12 cellular contexts compared by ENCODE assay signal in genomic region chr22:20565079-20565734, GRCh38. TPM values are rescaled to one million over a fixed set of nuclear protein-coding genes. Genes with fewer than 3 reads are reported as not detected.
DNase-seq lines count a peak whose midpoint lies in the region; ATAC-seq, FAIRE-seq and TF ChIP-seq lines count a peak whose summit lies in the region.
"Had no signal": no experiment of that assay in that cellular context is flagged by ENCODE, and none has a peak within 500 bp of the region (broad histone marks: within the 10 kb centered on the region; RNA-seq: fewer than 3 reads in every experiment).

No MANE protein-coding gene starts in this region.

- POLR2A ChIA-PET in HEK293 (lab: Yijun Ruan, JAX) (no interaction called here), H1 (lab: Charles Lee; ENCODE audit: partially characterized antibody) (interaction anchor here (0.8 kb wide), 1 partner anchor 8 kb away, joined by 3 read pairs; no protein-coding TSS in a partner anchor)

- TF ChIP-seq CTCF in HEK293 (tag by site-specific recombination; IDR thresholded peaks at IDR 0.05), result no peak
- TF ChIP-seq CTCF in H1 (IDR thresholded peaks at IDR 0.05; ENCODE audit: control extremely low read depth in 1 of 3, insufficient read depth in 1 of 3, low read depth in 1 of 3, low read length in 3 of 3), result no peak
- no peak for TF ChIP-seq CTCF in progenitor cell of endocrine pancreas (IDR thresholded peaks at IDR 0.05; ENCODE audit: unreplicated experiment)

- no peak overlapping the region for H2AK5ac ChIP-seq in H1 (ENCODE audit: low read depth, low read length)

- no peaks in the 10 kb centered on the region for H3K27me3 ChIP-seq in H1 (replicated peaks in 1 of 4; ENCODE audit: control insufficient read depth in 3 of 4, extremely low read depth in 1 of 4, insufficient read depth in 3 of 4, low read length in 3 of 4)
- H3K27me3 ChIP-seq: MG63, suprapubic skin had no signal

- H3K4me3 ChIP-seq in HEK293 (ENCODE audit: low read depth, low read length) (no peak overlapping the region), H1 (ENCODE audit: extremely low read depth in 1 of 4, insufficient read depth in 2 of 4, low read depth in 3 of 4, low read length in 4 of 4) (no peak overlapping the region)
- H3K4me3 ChIP-seq: GM23338, MG63, suprapubic skin had no signal

- H3K36me3 ChIP-seq in HEK293 (ENCODE audit: control insufficient read depth in 2 of 2, insufficient read depth in 1 of 2, low read length in 2 of 2) (peaks cover 11 to 70% of the 10 kb centered on the region in 2 experiments; a peak in 2 of 3 replicates), H1 (ENCODE audit: control insufficient read depth in 2 of 4, insufficient read depth in 4 of 4, low read length in 3 of 4) (peaks cover 12 to 27% (median 23%) of the 10 kb centered on the region in 4 experiments; a peak in 6 of 8 replicates)

- no peak overlapping the region for H3K56ac ChIP-seq in H1 (replicated peaks; ENCODE audit: insufficient read length, low read depth, low read length)

- H4K91ac ChIP-seq in H1 (replicated peaks; ENCODE audit: insufficient read length, low read length), result no peak overlapping the region

- no peak overlapping the region for H2BK5ac ChIP-seq in H1 (ENCODE audit: low read depth, low read length)

- no peak overlapping the region for H3K23ac ChIP-seq in H1 (ENCODE audit: insufficient read length)

- H3K36me3 Mint-ChIP-seq in T-helper 17 cell (ENCODE audit: low read depth), result peaks cover 7% of the 10 kb centered on the region
- peaks cover 10% of the 10 kb centered on the region for H3K36me3 Mint-ChIP-seq in progenitor cell of endocrine pancreas (ENCODE audit: insufficient read depth)

- no peak overlapping the region for H3K4me2 ChIP-seq in H1 (ENCODE audit: insufficient read depth in 1 of 2, low read depth in 2 of 2, low read length in 2 of 2)
- H3K4me2 ChIP-seq: GM23338 had no signal

- TF ChIP-seq RAD21 in H1 (IDR thresholded peaks at IDR 0.05 in 1 of 2, conservative IDR thresholded peaks at IDR 0.05 in 1 of 2; ENCODE audit: low read depth in 2 of 2, low read length in 2 of 2), result no peak

- no peak overlapping the region for H2AFZ ChIP-seq in H1 (ENCODE audit: low read length)
- H2AFZ ChIP-seq: GM23338 had no signal

- peak overlapping the region; percentile 23; the same call in 1 of the 2 replicates for H4K8ac ChIP-seq in H1 (ENCODE audit: extremely low read depth, insufficient read depth, low read length)

- CTCF ChIA-PET in HEK293 (lab: Yijun Ruan, JAX) (interaction anchor here (0.6 to 7.0 kb wide), 40 partner anchors 9 to 537 kb away, joined by 3 to 85 read pairs (median 4); partner anchors contain the start of gene MED15), H1 (lab: Charles Lee; ENCODE audit: partially characterized antibody) (interaction anchor here (0.6 to 18.2 kb wide), 25 partner anchors 12 to 155 kb away, joined by 3 to 366 read pairs (median 4); no protein-coding TSS in a partner anchor)

- no peak for DNase-seq in T-helper 17 cell
- DNase-seq in H1 (ENCODE audit: low read depth in 1 of 2, low spot score in 2 of 2), result no peak
- no peak for DNase-seq in progenitor cell of endocrine pancreas (ENCODE audit: low spot score, unreplicated experiment)
- no peak for DNase-seq in GM19240 (ENCODE audit: insufficient read length, low spot score)
- no peak for DNase-seq in stimulated activated CD4-positive, alpha-beta T cell treated with anti-CD3 and anti-CD28 coated beads, Interleukin-2, amount 100 ng/mL, for 48 hours
- DNase-seq: MG63 had no signal

- no peak overlapping the region for H3K14ac ChIP-seq in H1 (ENCODE audit: insufficient read length)

- no peak overlapping the region for H4K5ac ChIP-seq in H1 (ENCODE audit: insufficient read length, low read depth, low read length)

- no peak overlapping the region for H3K18ac ChIP-seq in H1 (ENCODE audit: extremely low read depth, low read length)

- H3K4me1 Mint-ChIP-seq in T-helper 17 cell (peaks cover 54% of the 10 kb centered on the region), progenitor cell of endocrine pancreas (ENCODE audit: low read depth) (no peaks in the 10 kb centered on the region)
- H3K4me1 Mint-ChIP-seq: GM23338 had no signal

- H2BK20ac ChIP-seq in H1 (ENCODE audit: low read length), result no peak overlapping the region

- no peak overlapping the region for H2BK12ac ChIP-seq in H1 (ENCODE audit: low read depth, low read length)

- no peak for FAIRE-seq in H1 (lab: Jason Lieb, UNC)

- H3K79me1 ChIP-seq in H1 (ENCODE audit: low read depth, low read length), result no peaks in the 10 kb centered on the region

- H3K79me2 ChIP-seq in H1 (ENCODE audit: control insufficient read depth in 1 of 2, insufficient read depth in 2 of 2, low read length in 2 of 2), result no peaks in the 10 kb centered on the region

- no peak for TF ChIP-seq POLR2A in H1 (IDR thresholded peaks at IDR 0.05; ENCODE audit: control extremely low read depth in 1 of 2, low read depth in 2 of 2, low read length in 2 of 2)

- H3K27ac Mint-ChIP-seq in T-helper 17 cell (peak overlapping the region; percentile 91), progenitor cell of endocrine pancreas (peak overlapping the region; percentile 49)
- H3K27ac Mint-ChIP-seq: GM23338 had no signal

- H3K9ac ChIP-seq in H1 (replicated peaks in 1 of 4; ENCODE audit: extremely low read depth in 1 of 4, low read depth in 3 of 4, low read length in 3 of 4), result no peak overlapping the region

- H3K27ac ChIP-seq in HEK293 (ENCODE audit: extremely low read depth, low read depth, low read length), result no peak overlapping the region
- H3K27ac ChIP-seq in H1 (ENCODE audit: low read depth, low read length), result no peak overlapping the region
- H3K27ac ChIP-seq: suprapubic skin had no signal

- WGBS in H1 (ENCODE audit: extremely low coverage in 1 of 2, insufficient coverage in 1 of 2, insufficient read length in 1 of 2, insufficient replicate concordance in 2 of 2, low coverage in 1 of 2, low lambda C conversion rate in 2 of 2, missing lambda C conversion rate in 1 of 2), 2 experiments, result 90% methylated on average over 13 of the region's 13 CpGs; no CpG with 5 or more reads in 1 of the 2 experiments

- H3K4me3 Mint-ChIP-seq in T-helper 17 cell (peak overlapping the region; percentile 55), progenitor cell of endocrine pancreas (ENCODE audit: low read depth) (no peak overlapping the region)
- H3K4me3 Mint-ChIP-seq: GM23338, neural crest cell had no signal

- no peak overlapping the region for H2BK15ac ChIP-seq in H1 (ENCODE audit: low read length)

- no peaks in the 10 kb centered on the region for H3K9me3 ChIP-seq in HEK293 (ENCODE audit: control insufficient read depth, insufficient read depth, low read depth, low read length)
- H3K9me3 ChIP-seq in T-helper 17 cell (ENCODE audit: control insufficient read depth, low read length, poor library complexity, severe bottlenecking), result no peaks in the 10 kb centered on the region
- H3K9me3 ChIP-seq in H1 (ENCODE audit: insufficient read depth in 2 of 2, low read depth in 1 of 2, low read length in 1 of 2), result no peaks in the 10 kb centered on the region
- H3K9me3 ChIP-seq: Caco-2, MG63, suprapubic skin had no signal

- no peaks in the 10 kb centered on the region for H3K23me2 ChIP-seq in H1 (ENCODE audit: low read depth, low read length)

- TF ChIP-seq EP300 in H1 (IDR thresholded peaks at IDR 0.05; ENCODE audit: borderline replicate concordance in 1 of 2, low read depth in 2 of 2, low read length in 2 of 2), result no peak

- peaks cover 0 to 15% of the 10 kb centered on the region in 2 experiments for H4K20me1 ChIP-seq in H1 (replicated peaks in 1 of 2; ENCODE audit: control insufficient read depth in 1 of 2, insufficient read depth in 2 of 2, low read length in 2 of 2)

- H3K9me3 Mint-ChIP-seq in progenitor cell of endocrine pancreas (ENCODE audit: low read depth), result no peaks in the 10 kb centered on the region
- H3K9me3 Mint-ChIP-seq: GM23338, neural crest cell had no signal

- H3K4ac ChIP-seq in H1 (replicated peaks; ENCODE audit: insufficient read length, low read depth, low read length), result no peak overlapping the region

- no peaks in the 10 kb centered on the region for H3K27me3 Mint-ChIP-seq in T-helper 17 cell
- no peaks in the 10 kb centered on the region for H3K27me3 Mint-ChIP-seq in progenitor cell of endocrine pancreas

- H3K4me1 ChIP-seq in HEK293 (ENCODE audit: control insufficient read depth, insufficient read depth, low read length) (no peaks in the 10 kb centered on the region), H1 (replicated peaks in 1 of 4; ENCODE audit: control insufficient read depth in 3 of 4, insufficient read depth in 4 of 4, low read length in 3 of 4) (no peaks in the 10 kb centered on the region)

- H2BK120ac ChIP-seq in H1 (replicated peaks; ENCODE audit: low read depth, low read length), result no peak overlapping the region

- ATAC-seq in T-helper 17 cell, result no peak
- no peak for ATAC-seq in HG02973 (IDR thresholded peaks at IDR 0.05; ENCODE audit: unreplicated experiment)

TF ChIP-seq in HEK293, 187 proteins besides CTCF, POLR2A, EP300 and RAD21 (continues in another document):
- peak; percentile 29; the same call in 1 of the 2 replicates for TF ChIP-seq ZBTB21 (tag by site-specific recombination; IDR thresholded peaks at IDR 0.05)

TF ChIP-seq in H1, 55 proteins besides CTCF, POLR2A, EP300 and RAD21:
- no peak for TF ChIP-seq SAP30 (IDR thresholded peaks at IDR 0.05; ENCODE audit: insufficient read depth, insufficient replicate concordance, low read length)
- TF ChIP-seq HDAC6 (IDR thresholded peaks at IDR 0.05; ENCODE audit: low read depth, low read length), result no peak
- TF ChIP-seq SP1 (IDR thresholded peaks at IDR 0.05; ENCODE audit: low read depth, low read length), result no peak
- no peak for TF ChIP-seq NANOG (IDR thresholded peaks at IDR 0.05; ENCODE audit: insufficient read depth, low read depth, low read length, poor library complexity, severe bottlenecking)

RNA-seq across cellular contexts. Expression of gene MED15, which starts 57.8 kb away (rescaled TPM):
- 100 to 1,000 TPM; 207 to 251 TPM for total RNA-seq in T-helper 17 cell
- 57.1 and 57.3 TPM in 2 replicates for total RNA-seq in H1 (2021; fragmentation: NEBNext Ultra II Directional; extraction: Animal tissue kit (Norgen Biotek cat#: 25700))
- polyA plus RNA-seq in H1 (2011; rRNA removed), result 28.3 and 37.8 TPM in 2 replicates
- polyA plus RNA-seq in H1 (2011; cell fraction: cytosol; rRNA removed), result 17.0 TPM
- polyA plus RNA-seq in H1 (2011; cell fraction: nucleus; rRNA removed), result 63.5 TPM
- 23.1 to 42.4 TPM (median 36.8 TPM) in 4 replicates for polyA plus RNA-seq in H1 (2012, experiment 1 of 2)
- polyA plus RNA-seq in H1 (2012, experiment 2 of 2), result 24.6 TPM
- polyA plus RNA-seq in H1 (2013, experiment 1 of 2), result 28.5 TPM
- polyA plus RNA-seq in H1 (2013, experiment 2 of 2), result 26.8 TPM
- 26.6 and 35.5 TPM in 2 replicates for polyA minus RNA-seq in H1 (2011; rRNA and poly(A)+ RNA removed)
- 44.8 TPM for polyA minus RNA-seq in H1 (2011; cell fraction: cytosol; rRNA and poly(A)+ RNA removed)
- polyA minus RNA-seq in H1 (2011; cell fraction: nucleus; rRNA and poly(A)+ RNA removed), result 88.9 TPM
- 77.8 and 78.0 TPM in 2 replicates for total RNA-seq in progenitor cell of endocrine pancreas
